Comparison of ENCODE assay signal across 20 cellular contexts in genomic region chr19:35202722-35203674, GRCh38. TPM values are rescaled to one million over a fixed set of nuclear protein-coding genes. Genes with fewer than 3 reads are reported as not detected.
A peak's percentile ranks its signal among the peaks of the same experiment; 100 is the strongest.
DNase-seq lines count a peak whose midpoint lies in the region; ATAC-seq and TF ChIP-seq lines count a peak whose summit lies in the region.
"Had no signal": no experiment of that assay in that cellular context is flagged by ENCODE, and none has a peak within 500 bp of the region (broad histone marks: within the 10 kb centered on the region; RNA-seq: fewer than 3 reads in every experiment).

No MANE protein-coding gene starts in this region.

- ATAC-seq in GM18868 (IDR thresholded peaks at IDR 0.05; ENCODE audit: unreplicated experiment) = no peak
- no peak for ATAC-seq in GM18909 (IDR thresholded peaks at IDR 0.05; ENCODE audit: poor library complexity, unreplicated experiment)

- H3K9me3 Mint-ChIP-seq in activated naive CD4-positive, alpha-beta T cell treated with anti-CD3 and anti-CD28 coated beads, Interleukin-2, amount 50 U/mL, for 24 hours = peaks cover 7% of the 10 kb centered on the region
- peaks cover 2% of the 10 kb centered on the region for H3K9me3 Mint-ChIP-seq in activated T-helper 1 cell treated with anti-CD3 and anti-CD28 coated beads, Interleukin-12 subunit alpha, Interleukin-12 subunit beta, Interleukin-2, Interleukin-4 antibody, amounts not matched to agents 30 ng/mL and 10 ng/mL and 1 ng/mL, durations not matched to agents 14 hours and 24 hours and 36 hours
- H3K9me3 Mint-ChIP-seq: nephron had no signal

- no peak for TF ChIP-seq EP300 in sigmoid colon (IDR thresholded peaks at IDR 0.05)

- H3K4me1 ChIP-seq in iPS-20b (ENCODE audit: insufficient read depth, low read length) = peaks cover 18% of the 10 kb centered on the region
- H3K4me1 ChIP-seq in sigmoid colon = no peaks in the 10 kb centered on the region
- H3K4me1 ChIP-seq: BE2C had no signal

- H3K27ac Mint-ChIP-seq in activated naive CD4-positive, alpha-beta T cell treated with anti-CD3 and anti-CD28 coated beads, Interleukin-2, amount 50 U/mL, for 24 hours = peak overlapping the region; percentile 97
- H3K27ac Mint-ChIP-seq in activated T-helper 1 cell treated with anti-CD3 and anti-CD28 coated beads, Interleukin-12 subunit alpha, Interleukin-12 subunit beta, Interleukin-2, Interleukin-4 antibody, amounts not matched to agents 30 ng/mL and 10 ng/mL and 1 ng/mL, durations not matched to agents 14 hours and 24 hours and 36 hours = peak overlapping the region; percentile 67
- H3K27ac Mint-ChIP-seq: nephron had no signal

- TF ChIP-seq POLR2A in sigmoid colon (IDR thresholded peaks at IDR 0.05) = no peak

- WGBS in sigmoid colon, 2 donors = 85 to 93% methylated on average over 4 of the region's 4 CpGs

- H3K4me3 ChIP-seq in iPS-20b (ENCODE audit: low read length) (peak overlapping the region; percentile 49), sigmoid colon (no peak overlapping the region)
- H3K4me3 ChIP-seq: Peyer's patch had no signal

- H3K27ac ChIP-seq in iPS-20b (ENCODE audit: low read length) (peak overlapping the region; percentile 60), sigmoid colon (no peak overlapping the region)

- no peak for TF ChIP-seq CTCF in sigmoid colon (IDR thresholded peaks at IDR 0.05)

- peaks cover 77% of the 10 kb centered on the region for H3K4me1 Mint-ChIP-seq in activated naive CD4-positive, alpha-beta T cell treated with anti-CD3 and anti-CD28 coated beads, Interleukin-2, amount 50 U/mL, for 24 hours
- H3K4me1 Mint-ChIP-seq in activated T-helper 1 cell treated with anti-CD3 and anti-CD28 coated beads, Interleukin-12 subunit alpha, Interleukin-12 subunit beta, Interleukin-2, Interleukin-4 antibody, amounts not matched to agents 30 ng/mL and 10 ng/mL and 1 ng/mL, durations not matched to agents 14 hours and 24 hours and 36 hours (ENCODE audit: low read depth) = peaks cover 54% of the 10 kb centered on the region
- H3K4me1 Mint-ChIP-seq: nephron had no signal

- H3K36me3 Mint-ChIP-seq in activated naive CD4-positive, alpha-beta T cell treated with anti-CD3 and anti-CD28 coated beads, Interleukin-2, amount 50 U/mL, for 24 hours = no peaks in the 10 kb centered on the region
- H3K36me3 Mint-ChIP-seq in activated T-helper 1 cell treated with anti-CD3 and anti-CD28 coated beads, Interleukin-12 subunit alpha, Interleukin-12 subunit beta, Interleukin-2, Interleukin-4 antibody, amounts not matched to agents 30 ng/mL and 10 ng/mL and 1 ng/mL, durations not matched to agents 14 hours and 24 hours and 36 hours (ENCODE audit: low read depth) = peaks cover 4% of the 10 kb centered on the region

- no peak for DNase-seq in activated naive CD4-positive, alpha-beta T cell treated with Interleukin-2 at 50 U/mL for 16 hours
- no peak for DNase-seq in activated T-helper 1 cell treated with anti-CD3 and anti-CD28 coated beads, Interleukin-12 subunit alpha, Interleukin-12 subunit beta, Interleukin-2, Interleukin-4 antibody, amounts not matched to agents 30 ng/mL and 10 ng/mL and 1 ng/mL, durations not matched to agents 14 hours and 24 hours and 36 hours (ENCODE audit: low spot score)
- DNase-seq in GM19238 (ENCODE audit: insufficient read length, low spot score) = no peak
- no peak for DNase-seq in sigmoid colon
- DNase-seq: BE2C; dermis blood vessel endothelial cell; GF-D8; NCI-H345; Peyer's patch; right cardiac atrium; stimulated activated CD4-positive, alpha-beta T cell treated with anti-CD3 and anti-CD28 coated beads, Interleukin-4, amount 100 ng/mL, for 1 hour; stimulated activated naive CD4-positive, alpha-beta T cell treated with Interleukin-2 at 50 U/mL for 16 hours; SW 1271 had no signal

- intact Hi-C loops in activated T-helper 1 cell treated with anti-CD3 and anti-CD28 coated beads, Interleukin-12 subunit alpha, Interleukin-12 subunit beta, Interleukin-2, Interleukin-4 antibody, amounts not matched to agents 30 ng/mL and 10 ng/mL and 1 ng/mL, durations not matched to agents 14 hours and 24 hours and 36 hours (cut with micrococcal nuclease) = no loop called here
- intact Hi-C loops in sigmoid colon (cut with DNase I) = no loop called here

- H3K9me3 ChIP-seq in iPS-20b (ENCODE audit: insufficient read depth, low read depth, low read length) = no peaks in the 10 kb centered on the region
- H3K9me3 ChIP-seq in sigmoid colon = no peaks in the 10 kb centered on the region
- H3K9me3 ChIP-seq: BE2C, Peyer's patch had no signal

- no peaks in the 10 kb centered on the region for H3K27me3 Mint-ChIP-seq in activated naive CD4-positive, alpha-beta T cell treated with anti-CD3 and anti-CD28 coated beads, Interleukin-2, amount 50 U/mL, for 24 hours
- no peaks in the 10 kb centered on the region for H3K27me3 Mint-ChIP-seq in activated T-helper 1 cell treated with anti-CD3 and anti-CD28 coated beads, Interleukin-12 subunit alpha, Interleukin-12 subunit beta, Interleukin-2, Interleukin-4 antibody, amounts not matched to agents 30 ng/mL and 10 ng/mL and 1 ng/mL, durations not matched to agents 14 hours and 24 hours and 36 hours (ENCODE audit: insufficient read depth)

- H3K27me3 ChIP-seq in iPS-20b (ENCODE audit: insufficient read depth, low read length) (no peaks in the 10 kb centered on the region), sigmoid colon (peaks cover 0 to 5% (median 4%) of the 10 kb centered on the region in 3 donors)
- H3K27me3 ChIP-seq: Peyer's patch had no signal

- H3K36me3 ChIP-seq in iPS-20b (ENCODE audit: insufficient read depth, low read depth, low read length) (no peaks in the 10 kb centered on the region), sigmoid colon (no peaks in the 10 kb centered on the region)
- H3K36me3 ChIP-seq: BE2C, Peyer's patch had no signal

- peak overlapping the region; percentile 53 for H3K9ac ChIP-seq in iPS-20b (ENCODE audit: low read depth, low read length)

- peak overlapping the region; percentile 49 for H3K4me3 Mint-ChIP-seq in activated naive CD4-positive, alpha-beta T cell treated with anti-CD3 and anti-CD28 coated beads, Interleukin-2, amount 50 U/mL, for 24 hours
- H3K4me3 Mint-ChIP-seq in activated T-helper 1 cell treated with anti-CD3 and anti-CD28 coated beads, Interleukin-12 subunit alpha, Interleukin-12 subunit beta, Interleukin-2, Interleukin-4 antibody, amounts not matched to agents 30 ng/mL and 10 ng/mL and 1 ng/mL, durations not matched to agents 14 hours and 24 hours and 36 hours = no peak overlapping the region
- H3K4me3 Mint-ChIP-seq: nephron had no signal

RNA-seq across cellular contexts. Expression of gene FAM187B, which starts 25.5 kb away (rescaled TPM):
- not detected in 2 replicates for total RNA-seq in activated T-helper 1 cell treated with anti-CD3 and anti-CD28 coated beads, Interleukin-12 subunit alpha, Interleukin-12 subunit beta, Interleukin-2, Interleukin-4 antibody, amounts not matched to agents 30 ng/mL and 10 ng/mL and 1 ng/mL, durations not matched to agents 14 hours and 24 hours and 36 hours
- not detected for total RNA-seq in sigmoid colon
- not detected for polyA plus RNA-seq in sigmoid colon
- total RNA-seq: astrocyte, dermis blood vessel endothelial cell, fibroblast of villous mesenchyme, Peyer's patch, right cardiac atrium had no signal
- polyA plus RNA-seq: right cardiac atrium had no signal

RNA-seq across cellular contexts. Expression of gene LSR, which starts 45.8 kb away (rescaled TPM):
- total RNA-seq in activated T-helper 1 cell treated with anti-CD3 and anti-CD28 coated beads, Interleukin-12 subunit alpha, Interleukin-12 subunit beta, Interleukin-2, Interleukin-4 antibody, amounts not matched to agents 30 ng/mL and 10 ng/mL and 1 ng/mL, durations not matched to agents 14 hours and 24 hours and 36 hours = 2.7 and 4.0 TPM in 2 replicates
- 1 to 10 TPM in 3 of 4 donors, under 1 TPM in 1; 0.68 to 3.6 (median 2.3) TPM for total RNA-seq in sigmoid colon
- polyA plus RNA-seq in sigmoid colon = 100 to 1,000 TPM in 1 of 3 donors, 10 to 100 TPM in 2; 51.8 to 218 (median 61.9) TPM

RNA-seq across cellular contexts. Expression of gene FXYD5, which starts 48.5 kb away (rescaled TPM):
- total RNA-seq in activated T-helper 1 cell treated with anti-CD3 and anti-CD28 coated beads, Interleukin-12 subunit alpha, Interleukin-12 subunit beta, Interleukin-2, Interleukin-4 antibody, amounts not matched to agents 30 ng/mL and 10 ng/mL and 1 ng/mL, durations not matched to agents 14 hours and 24 hours and 36 hours = 299 and 309 TPM in 2 replicates
- 10 to 100 TPM; 20.1 to 32.4 (median 28.8) TPM for total RNA-seq in sigmoid colon
- polyA plus RNA-seq in sigmoid colon = 100 to 1,000 TPM in 1 of 3 donors, 10 to 100 TPM in 2; 18.5 to 102 (median 27.0) TPM

RNA-seq across cellular contexts. Expression of gene FXYD7, which starts 59.9 kb away (rescaled TPM):
- 0.39 TPM in 1 of 2 replicates, not detected in the other for total RNA-seq in activated T-helper 1 cell treated with anti-CD3 and anti-CD28 coated beads, Interleukin-12 subunit alpha, Interleukin-12 subunit beta, Interleukin-2, Interleukin-4 antibody, amounts not matched to agents 30 ng/mL and 10 ng/mL and 1 ng/mL, durations not matched to agents 14 hours and 24 hours and 36 hours
- 1 to 10 TPM in 1 of 4 donors, not detected in 3; 3.3 TPM for total RNA-seq in sigmoid colon
- 1 to 10 TPM in 1 of 3 donors, not detected in 2; 1.7 TPM for polyA plus RNA-seq in sigmoid colon
- total RNA-seq: astrocyte, dermis blood vessel endothelial cell, Peyer's patch had no signal
